In genomic region chr5:69268899-69269298, GRCh38 we compare ENCODE assay signal across 19 cellular contexts. TPM values are rescaled to one million over a fixed set of nuclear protein-coding genes. Genes with fewer than 3 reads are reported as not detected.
DNase-seq lines count a peak whose midpoint lies in the region; ATAC-seq and TF ChIP-seq lines count a peak whose summit lies in the region.
"Had no signal": no experiment of that assay in that cellular context is flagged by ENCODE, and none has a peak within 500 bp of the region (broad histone marks: within the 10 kb centered on the region; RNA-seq: fewer than 3 reads in every experiment).

No MANE protein-coding gene starts in this region.

- peaks cover 23% of the 10 kb centered on the region; the same call in 1 of the 2 replicates for H3F3A ChIP-seq in SU-DHL-6 (ENCODE audit: insufficient read depth)

- H4K20me1 ChIP-seq in SU-DHL-6 (ENCODE audit: low read depth, low read length), result no peaks in the 10 kb centered on the region

- H3K27ac Mint-ChIP-seq in activated T-cell treated with anti-CD3 and anti-CD28 coated beads, Interleukin-2, amount 50 U/mL, for 24 hours, result peak overlapping the region; percentile 44
- H3K27ac Mint-ChIP-seq in stimulated activated naive B cell treated with anti-CD40 and anti-IgM and Interleukin-4, amounts not matched to agents 10 μg/mL and 1 μg/mL and 100 μg/mL, for 72 hours, result peak overlapping the region; percentile 20

- H3K4me1 Mint-ChIP-seq in activated T-cell treated with anti-CD3 and anti-CD28 coated beads, Interleukin-2, amount 50 U/mL, for 24 hours (ENCODE audit: low read depth), result peaks cover 8% of the 10 kb centered on the region
- H3K4me1 Mint-ChIP-seq in stimulated activated naive B cell treated with anti-CD40 and anti-IgM and Interleukin-4, amounts not matched to agents 10 μg/mL and 1 μg/mL and 100 μg/mL, for 72 hours, result peaks cover 0 to 2% of the 10 kb centered on the region in 2 donors

- H3K36me3 ChIP-seq in SU-DHL-6 (ENCODE audit: low read length), result peaks cover 26% of the 10 kb centered on the region
- peaks cover 26 to 66% (median 27%) of the 10 kb centered on the region in 3 donors for H3K36me3 ChIP-seq in tibial artery

- H2AFZ ChIP-seq in SU-DHL-6 (ENCODE audit: low read depth, low read length, severe bottlenecking), result no peak overlapping the region

- H3K9me3 ChIP-seq in SU-DHL-6 (ENCODE audit: insufficient read depth, low read length), result no peaks in the 10 kb centered on the region
- H3K9me3 ChIP-seq in tibial artery, result no peaks in the 10 kb centered on the region
- H3K9me3 ChIP-seq: SK-N-SH had no signal

- H3K4me3 ChIP-seq in SU-DHL-6 (ENCODE audit: insufficient read depth, low read length, poor library complexity, severe bottlenecking), result no peak overlapping the region
- no peak overlapping the region for H3K4me3 ChIP-seq in tibial artery
- no peak overlapping the region for H3K4me3 ChIP-seq in dorsolateral prefrontal cortex

- no peak overlapping the region for H3K4me3 Mint-ChIP-seq in activated T-cell treated with anti-CD3 and anti-CD28 coated beads, Interleukin-2, amount 50 U/mL, for 24 hours
- no peak overlapping the region for H3K4me3 Mint-ChIP-seq in stimulated activated naive B cell treated with anti-CD40 and anti-IgM and Interleukin-4, amounts not matched to agents 10 μg/mL and 1 μg/mL and 100 μg/mL, for 72 hours
- H3K4me3 Mint-ChIP-seq: CD8-positive, alpha-beta memory T cell had no signal

- H3K36me3 Mint-ChIP-seq in activated T-cell treated with anti-CD3 and anti-CD28 coated beads, Interleukin-2, amount 50 U/mL, for 24 hours (ENCODE audit: low read depth), result peaks cover 80% of the 10 kb centered on the region
- H3K36me3 Mint-ChIP-seq in stimulated activated naive B cell treated with anti-CD40 and anti-IgM and Interleukin-4, amounts not matched to agents 10 μg/mL and 1 μg/mL and 100 μg/mL, for 72 hours, result peaks cover 41 to 54% of the 10 kb centered on the region in 2 donors

- H3K9me3 Mint-ChIP-seq in activated T-cell treated with anti-CD3 and anti-CD28 coated beads, Interleukin-2, amount 50 U/mL, for 24 hours, result no peaks in the 10 kb centered on the region
- no peaks in the 10 kb centered on the region for H3K9me3 Mint-ChIP-seq in stimulated activated naive B cell treated with anti-CD40 and anti-IgM and Interleukin-4, amounts not matched to agents 10 μg/mL and 1 μg/mL and 100 μg/mL, for 72 hours
- H3K9me3 Mint-ChIP-seq: CD8-positive, alpha-beta memory T cell had no signal

- ATAC-seq in stimulated activated naive B cell treated with anti-CD40 and anti-IgM and Interleukin-4, amounts not matched to agents 10 μg/mL and 1 μg/mL and 100 μg/mL, for 72 hours (replicated peaks), result no peak
- ATAC-seq: HCT116, Right ventricle myocardium inferior had no signal

- no peak for DNase-seq in activated T-cell treated with anti-CD3 and anti-CD28 coated beads, Interleukin-2, amount 50 U/mL, for 24 hours
- DNase-seq in activated T-cell treated with anti-CD3 and anti-CD28 coated beads for 4 hours (no peak), NAMALWA (ENCODE audit: low spot score) (peak; percentile 57), tibial artery (no peak), dorsolateral prefrontal cortex (no peak), NCI-H524 treated with DMSO at 0.1 percent for 48 hours (lab: John Stamatoyannopoulos, UW) (no peak)
- no peak for DNase-seq in stimulated activated naive B cell treated with anti-CD40 and anti-IgM and Interleukin-4, amounts not matched to agents 10 μg/mL and 1 μg/mL and 100 μg/mL, for 72 hours
- DNase-seq: C1 segment of cervical spinal cord; CD8-positive, alpha-beta memory T cell; GOT3; NCI-H1105 treated with DMSO at 0.1 percent for 48 hours; NCI-H1694 treated with DMSO at 0.1 percent for 48 hours; NCI-H226; NCI-H524; SK-N-SH had no signal

- no peaks in the 10 kb centered on the region for H3K27me3 ChIP-seq in SU-DHL-6 (ENCODE audit: low read length)
- H3K27me3 ChIP-seq in tibial artery, result no peaks in the 10 kb centered on the region
- H3K27me3 ChIP-seq in dorsolateral prefrontal cortex, result no peaks in the 10 kb centered on the region

- peak overlapping the region; percentile 77 for H3K27ac ChIP-seq in SU-DHL-6 (ENCODE audit: low read depth, low read length)
- H3K27ac ChIP-seq in tibial artery, result no peak overlapping the region
- no peak overlapping the region for H3K27ac ChIP-seq in dorsolateral prefrontal cortex
- H3K27ac ChIP-seq: KMS-11 had no signal

- H3K4me2 ChIP-seq in SU-DHL-6 (ENCODE audit: low read depth, low read length, poor library complexity, severe bottlenecking), result peak overlapping the region; percentile 52
- H3K4me2 ChIP-seq: KMS-11, SK-N-SH had no signal

- H3K4me1 ChIP-seq in tibial artery, result no peaks in the 10 kb centered on the region

- TF ChIP-seq CTCF in SU-DHL-6 (IDR thresholded peaks at IDR 0.05; ENCODE audit: insufficient read depth, low read length, poor library complexity, severe bottlenecking), result no peak
- no peak for TF ChIP-seq CTCF in tibial artery (IDR thresholded peaks at IDR 0.05)
- no peak for TF ChIP-seq CTCF in dorsolateral prefrontal cortex (IDR thresholded peaks at IDR 0.05 in 54 of 56, conservative IDR thresholded peaks at IDR 0.05 in 2 of 56; ENCODE audit: low read depth in 1 of 56, partially characterized antibody in 56 of 56)

- no peak overlapping the region for H3K9ac ChIP-seq in SU-DHL-6 (ENCODE audit: low read length)
- H3K9ac ChIP-seq: KMS-11, SK-N-SH had no signal

- no peaks in the 10 kb centered on the region for H3K27me3 Mint-ChIP-seq in activated T-cell treated with anti-CD3 and anti-CD28 coated beads, Interleukin-2, amount 50 U/mL, for 24 hours
- no peaks in the 10 kb centered on the region for H3K27me3 Mint-ChIP-seq in stimulated activated naive B cell treated with anti-CD40 and anti-IgM and Interleukin-4, amounts not matched to agents 10 μg/mL and 1 μg/mL and 100 μg/mL, for 72 hours
- H3K27me3 Mint-ChIP-seq: CD8-positive, alpha-beta memory T cell had no signal

- intact Hi-C loops in tibial artery (cut with DNase I; ENCODE audit: low total_unique reads), result no loop called here
- intact Hi-C loops in dorsolateral prefrontal cortex (cut with DNase I), result no loop called here

- H3K79me2 ChIP-seq in SU-DHL-6 (ENCODE audit: insufficient read depth, low read length), result no peaks in the 10 kb centered on the region

- no peaks in the 10 kb centered on the region for H3K9me2 ChIP-seq in SU-DHL-6 (replicated peaks; ENCODE audit: insufficient read depth, low read length)
- H3K9me2 ChIP-seq: SK-N-SH had no signal

RNA-seq across cellular contexts. Expression of gene CDK7, which starts 34.2 kb away (rescaled TPM):
- total RNA-seq in dorsolateral prefrontal cortex, result 10 to 100 TPM; 11.8 to 43.6 (median 24.9) TPM
